29 cellular contexts compared by ENCODE assay signal in the genomic region with DNA sequence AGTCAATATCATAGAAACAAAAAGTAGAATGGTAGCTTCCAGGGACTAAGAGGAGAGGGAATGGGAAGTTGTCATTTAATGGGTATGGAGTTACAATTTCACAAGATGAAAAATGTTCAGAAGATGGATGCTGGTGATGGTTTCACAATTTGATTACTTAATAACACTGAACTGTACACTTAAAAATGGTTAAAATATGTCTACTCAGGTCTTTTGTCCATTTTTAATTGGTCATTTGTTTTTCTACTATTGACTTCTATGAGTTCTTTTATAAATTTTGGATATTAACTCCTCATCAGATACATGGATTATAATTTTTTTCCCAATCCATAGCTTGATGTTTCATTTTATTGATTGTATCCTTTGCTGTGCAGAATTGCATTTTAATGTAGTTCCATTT.
"Had no signal": no experiment of that assay in that cellular context is flagged by ENCODE, and none has a peak within 500 bp of the region (broad histone marks: within the 10 kb centered on the region; RNA-seq: fewer than 3 reads in every experiment).

No MANE protein-coding gene starts in this region.

- FAIRE-seq: colon, endometrium, endothelial cell of umbilical vein, frontal cortex had no signal

- H3K27me3 Mint-ChIP-seq: dendritic cell treated with granulocyte-macrophage colony-stimulating factor and Interleukin-4, amounts not matched to agents 40 ng/mL and 50 ng/mL, for 4 days; effector memory CD8-positive, alpha-beta T cell had no signal

- H3K9me3 ChIP-seq: colonic mucosa, esophagus squamous epithelium, gastrocnemius medialis had no signal

- H3K4me3 ChIP-seq: colonic mucosa, coronary artery, dorsolateral prefrontal cortex, esophagus muscularis mucosa, esophagus squamous epithelium, gastrocnemius medialis, gastroesophageal sphincter, heart left ventricle, heart right ventricle had no signal

- H3K4me3 Mint-ChIP-seq: dendritic cell treated with granulocyte-macrophage colony-stimulating factor and Interleukin-4, amounts not matched to agents 40 ng/mL and 50 ng/mL, for 4 days; effector memory CD8-positive, alpha-beta T cell; endodermal cell had no signal

- H3K36me3 ChIP-seq: colonic mucosa, esophagus muscularis mucosa, esophagus squamous epithelium, gastrocnemius medialis, gastroesophageal sphincter, heart left ventricle, heart right ventricle had no signal

- H3K27ac Mint-ChIP-seq: dendritic cell treated with granulocyte-macrophage colony-stimulating factor and Interleukin-4, amounts not matched to agents 40 ng/mL and 50 ng/mL, for 4 days; effector memory CD8-positive, alpha-beta T cell; endodermal cell had no signal

- H3K27ac ChIP-seq: colonic mucosa, coronary artery, dorsolateral prefrontal cortex, epithelial cell of prostate, esophagus muscularis mucosa, esophagus squamous epithelium, foreskin keratinocyte, gastrocnemius medialis, gastroesophageal sphincter, heart left ventricle, heart right ventricle had no signal

- H3K4me1 ChIP-seq: colonic mucosa, esophagus muscularis mucosa, esophagus squamous epithelium, foreskin keratinocyte, gastrocnemius medialis, gastroesophageal sphincter, heart left ventricle, heart right ventricle had no signal

- ATAC-seq: effector memory CD8-positive, alpha-beta T cell; esophagus mucosa; foreskin keratinocyte; gastrocnemius medialis; gastroesophageal sphincter; heart left ventricle; heart right ventricle had no signal

- DNase-seq: colonic mucosa; cortex of kidney; dermis blood vessel endothelial cell; dorsolateral prefrontal cortex; effector CD4-positive, alpha-beta T cell; effector CD8-positive, alpha-beta T cell; effector memory CD4-positive, alpha-beta T cell; effector memory CD8-positive, alpha-beta T cell; endodermal cell; erythroblast; esophagus squamous epithelium; foreskin fibroblast; foreskin keratinocyte; foreskin melanocyte; gastrocnemius medialis; glutamatergic neuron; head of caudate nucleus; heart left ventricle; heart right ventricle had no signal

- H3K27me3 ChIP-seq: colonic mucosa, dorsolateral prefrontal cortex, esophagus muscularis mucosa, esophagus squamous epithelium, foreskin keratinocyte, gastrocnemius medialis, gastroesophageal sphincter, heart left ventricle, heart right ventricle had no signal
